ENCODE assay signal across 6 cellular contexts in genomic region chr12:16075887-16076286, GRCh38.
"Had no signal": no experiment of that assay in that cellular context is flagged by ENCODE, and none has a peak within 500 bp of the region (broad histone marks: within the 10 kb centered on the region; RNA-seq: fewer than 3 reads in every experiment).

No MANE protein-coding gene starts in this region.

- H3K9me3 ChIP-seq: MG63 had no signal

- DNase-seq: MG63, NCI-H1048, NCI-H1436 treated with DMSO at 0.1 percent for 48 hours, NCI-H187, NCI-H2171, NCI-H510A had no signal

- H3K27me3 ChIP-seq: MG63 had no signal

- H3K4me3 ChIP-seq: MG63 had no signal

- H3K36me3 ChIP-seq: MG63 had no signal
